9 cellular contexts compared by ENCODE assay signal in genomic region chrX:75522565-75523411, GRCh38. TPM values are rescaled to one million over a fixed set of nuclear protein-coding genes. Genes with fewer than 3 reads are reported as not detected.
DNase-seq lines count a peak whose midpoint lies in the region; ATAC-seq and TF ChIP-seq lines count a peak whose summit lies in the region.
"Had no signal": no experiment of that assay in that cellular context is flagged by ENCODE, and none has a peak within 500 bp of the region (broad histone marks: within the 10 kb centered on the region; RNA-seq: fewer than 3 reads in every experiment).

A gene with protein sequence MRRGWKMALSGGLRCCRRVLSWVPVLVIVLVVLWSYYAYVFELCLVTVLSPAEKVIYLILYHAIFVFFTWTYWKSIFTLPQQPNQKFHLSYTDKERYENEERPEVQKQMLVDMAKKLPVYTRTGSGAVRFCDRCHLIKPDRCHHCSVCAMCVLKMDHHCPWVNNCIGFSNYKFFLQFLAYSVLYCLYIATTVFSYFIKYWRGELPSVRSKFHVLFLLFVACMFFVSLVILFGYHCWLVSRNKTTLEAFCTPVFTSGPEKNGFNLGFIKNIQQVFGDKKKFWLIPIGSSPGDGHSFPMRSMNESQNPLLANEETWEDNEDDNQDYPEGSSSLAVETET (minus strand): TSS chrX:75523037. CDS start chrX:75523024, 13 bp downstream.

- peak within 1 kb of the TSS; percentile 51 for H3K4me3 ChIP-seq in astrocyte of the cerebellum (ENCODE audit: low read depth, low read length)
- H3K4me3 ChIP-seq in retinal pigment epithelial cell (ENCODE audit: low read length), result peak within 1 kb of the TSS; percentile 62

- TF ChIP-seq CTCF in astrocyte of the cerebellum (IDR thresholded peaks at IDR 0.05; ENCODE audit: low read depth, low read length, missing control alignments), result no peak
- no peak for TF ChIP-seq CTCF in retinal pigment epithelial cell (conservative IDR thresholded peaks at IDR 0.05; ENCODE audit: low read depth, low read length)

- peak; percentile 11 for DNase-seq in HT1080 (ENCODE audit: low read depth)
- peak in 4 of 5 donors; percentile 15 to 30 (median 21) for DNase-seq in T-helper 1 cell
- peak; percentile 15 for DNase-seq in astrocyte of the cerebellum (ENCODE audit: low read depth)
- DNase-seq in iPS DF 19.7 (ENCODE audit: low read depth, low spot score), result peak; percentile 15
- peak; percentile 20 for DNase-seq in retinal pigment epithelial cell (ENCODE audit: low read depth)
- no peak for DNase-seq in HuH-7 (ENCODE audit: low spot score)

- no peak for ATAC-seq in HG03378 (IDR thresholded peaks at IDR 0.05; ENCODE audit: unreplicated experiment)
- no peak for ATAC-seq in GM21737 (IDR thresholded peaks at IDR 0.05; ENCODE audit: unreplicated experiment)

- in situ Hi-C loops in astrocyte of the cerebellum (cut with HindIII; ENCODE audit: low sequenced_read_pairs), result no loop called here

RNA-seq across cellular contexts. Expression of the gene that starts here (rescaled TPM):
- not detected in 2 replicates for total RNA-seq in HT1080 (2014; rRNA removed; shearing (Covaris generic))
- 0.01 and 0.06 TPM in 2 replicates for polyA plus RNA-seq in HT1080 (2015; cell fraction: cytosol; rRNA removed)
- polyA plus RNA-seq in HT1080 (2015; cell fraction: nucleus; rRNA removed), result 0.02 TPM in 1 of 2 replicates, not detected in the other
- total RNA-seq: T-helper 1 cell treated with Interleukin-12 subunit alpha and Interleukin-12 subunit beta and Interleukin-4 antibody, amounts not matched to agents 30 ng/mL and 1 ng/mL, for 36 hours had no signal

Comparison
In these comparisons a context has a peak if more than half of its experiments do, and no peak if none do; other contexts are left out.
1. Peak in DNase-seq in HT1080; RNA of the gene not detected or under 1 TPM.